9 cellular contexts compared by ENCODE assay signal in genomic region chr3:56862352-56863062, GRCh38.
DNase-seq lines count a peak whose midpoint lies in the region; ATAC-seq lines count a peak whose summit lies in the region.
"Had no signal": no experiment of that assay in that cellular context is flagged by ENCODE, and none has a peak within 500 bp of the region (broad histone marks: within the 10 kb centered on the region; RNA-seq: fewer than 3 reads in every experiment).

No MANE protein-coding gene starts in this region.

- peak; percentile 46 for DNase-seq in activated naive CD4-positive, alpha-beta T cell treated with anti-CD3 and anti-CD28 coated beads for 36 hours
- DNase-seq in activated naive CD4-positive, alpha-beta T cell treated with anti-CD3 and anti-CD28 coated beads, Interleukin-2, amount 10 ng/mL, durations not matched to agents 7 days and 5 days, result no peak
- no peak for DNase-seq in T-cell
- DNase-seq in fibroblast of the conjunctiva (ENCODE audit: low read depth), result peak; percentile 8
- DNase-seq in stimulated activated effector memory CD8-positive, alpha-beta T cell treated with anti-CD3 and anti-CD28 coated beads, Interleukin-12 subunit alpha, Interleukin-12 subunit beta, amount 100 ng/mL, for 72 hours (ENCODE audit: low spot score in 2 of 2), result peak in 1 of 2 donors; percentile 58
- no peak for DNase-seq in activated CD4-positive, alpha-beta T cell treated with anti-CD3 and anti-CD28 coated beads, Interleukin-2, amount 50 U/mL, for 48 hours
- DNase-seq: SJCRH30 had no signal

- H3K36me3 Mint-ChIP-seq in activated naive CD4-positive, alpha-beta T cell treated with anti-CD3 and anti-CD28 coated beads for 36 hours (ENCODE audit: low read depth), result no peaks in the 10 kb centered on the region
- H3K36me3 Mint-ChIP-seq in activated naive CD4-positive, alpha-beta T cell treated with anti-CD3 and anti-CD28 coated beads, Interleukin-2, amount 10 ng/mL, durations not matched to agents 7 days and 5 days, result peaks cover 15% of the 10 kb centered on the region
- peaks cover 14% of the 10 kb centered on the region for H3K36me3 Mint-ChIP-seq in T-cell
- peaks cover 7% of the 10 kb centered on the region for H3K36me3 Mint-ChIP-seq in stimulated activated effector memory CD8-positive, alpha-beta T cell treated with anti-CD3 and anti-CD28 coated beads, Interleukin-12 subunit alpha, Interleukin-12 subunit beta, amount 100 ng/mL, for 72 hours

- POLR2A ChIA-PET in T-cell (lab: Charles Lee), result interaction anchor here in 1 of 2 donors (0.6 kb wide), 1 partner anchor 74 kb away, joined by 5 read pairs; no protein-coding TSS in a partner anchor

- ATAC-seq in T-cell (replicated peaks in 1 of 4) (peak in 1 of 4 experiments; percentile 37), GM18870 (IDR thresholded peaks at IDR 0.05; ENCODE audit: unreplicated experiment) (no peak), HG02870 (IDR thresholded peaks at IDR 0.05; ENCODE audit: unreplicated experiment) (no peak)
- peak; percentile 90 for ATAC-seq in stimulated activated effector memory CD8-positive, alpha-beta T cell treated with anti-CD3 and anti-CD28 coated beads, Interleukin-12 subunit alpha, Interleukin-12 subunit beta, amount 100 ng/mL, for 72 hours

- intact Hi-C loops in activated naive CD4-positive, alpha-beta T cell treated with anti-CD3 and anti-CD28 coated beads for 36 hours (cut with micrococcal nuclease), result loop anchor here (1.0 kb wide), 3 partner anchors 72 to 118 kb away; no protein-coding TSS in a partner anchor

- H3K4me3 Mint-ChIP-seq in activated naive CD4-positive, alpha-beta T cell treated with anti-CD3 and anti-CD28 coated beads for 36 hours, result no peak overlapping the region
- no peak overlapping the region for H3K4me3 Mint-ChIP-seq in activated naive CD4-positive, alpha-beta T cell treated with anti-CD3 and anti-CD28 coated beads, Interleukin-2, amount 10 ng/mL, durations not matched to agents 7 days and 5 days
- H3K4me3 Mint-ChIP-seq in T-cell, result no peak overlapping the region
- peak overlapping the region; percentile 31 for H3K4me3 Mint-ChIP-seq in stimulated activated effector memory CD8-positive, alpha-beta T cell treated with anti-CD3 and anti-CD28 coated beads, Interleukin-12 subunit alpha, Interleukin-12 subunit beta, amount 100 ng/mL, for 72 hours

- CTCF ChIA-PET in activated naive CD4-positive, alpha-beta T cell treated with anti-CD3 and anti-CD28 coated beads for 36 hours (lab: Charles Lee), result interaction anchor here (1.1 to 2.1 kb wide), 4 partner anchors 23 to 62 kb away, joined by 3 to 6 read pairs (median 4); no protein-coding TSS in a partner anchor
- CTCF ChIA-PET in activated naive CD4-positive, alpha-beta T cell treated with anti-CD3 and anti-CD28 coated beads, Interleukin-2, amount 10 ng/mL, durations not matched to agents 7 days and 5 days (lab: Charles Lee), result interaction anchor here (1.0 to 2.0 kb wide), 5 partner anchors 8 to 133 kb away, joined by 3 to 6 read pairs (median 3); no protein-coding TSS in a partner anchor
- CTCF ChIA-PET in T-cell (lab: Charles Lee), result interaction anchor here in 1 of 2 donors (1.0 kb wide), 1 partner anchor 54 kb away, joined by 3 read pairs; no protein-coding TSS in a partner anchor

- no peaks in the 10 kb centered on the region for H3K9me3 Mint-ChIP-seq in activated naive CD4-positive, alpha-beta T cell treated with anti-CD3 and anti-CD28 coated beads for 36 hours
- H3K9me3 Mint-ChIP-seq in activated naive CD4-positive, alpha-beta T cell treated with anti-CD3 and anti-CD28 coated beads, Interleukin-2, amount 10 ng/mL, durations not matched to agents 7 days and 5 days, result no peaks in the 10 kb centered on the region
- H3K9me3 Mint-ChIP-seq in T-cell, result no peaks in the 10 kb centered on the region
- H3K9me3 Mint-ChIP-seq in stimulated activated effector memory CD8-positive, alpha-beta T cell treated with anti-CD3 and anti-CD28 coated beads, Interleukin-12 subunit alpha, Interleukin-12 subunit beta, amount 100 ng/mL, for 72 hours, result peaks cover 3% of the 10 kb centered on the region

- H3K27me3 Mint-ChIP-seq in activated naive CD4-positive, alpha-beta T cell treated with anti-CD3 and anti-CD28 coated beads for 36 hours (ENCODE audit: low read depth), result no peaks in the 10 kb centered on the region
- no peaks in the 10 kb centered on the region for H3K27me3 Mint-ChIP-seq in activated naive CD4-positive, alpha-beta T cell treated with anti-CD3 and anti-CD28 coated beads, Interleukin-2, amount 10 ng/mL, durations not matched to agents 7 days and 5 days
- no peaks in the 10 kb centered on the region for H3K27me3 Mint-ChIP-seq in T-cell

- peak overlapping the region; percentile 76 for H3K27ac Mint-ChIP-seq in activated naive CD4-positive, alpha-beta T cell treated with anti-CD3 and anti-CD28 coated beads for 36 hours
- H3K27ac Mint-ChIP-seq in activated naive CD4-positive, alpha-beta T cell treated with anti-CD3 and anti-CD28 coated beads, Interleukin-2, amount 10 ng/mL, durations not matched to agents 7 days and 5 days, result no peak overlapping the region
- peak overlapping the region; percentile 47 to 80 for H3K27ac Mint-ChIP-seq in T-cell
- peak overlapping the region; percentile 29 for H3K27ac Mint-ChIP-seq in stimulated activated effector memory CD8-positive, alpha-beta T cell treated with anti-CD3 and anti-CD28 coated beads, Interleukin-12 subunit alpha, Interleukin-12 subunit beta, amount 100 ng/mL, for 72 hours

- peaks cover 73% of the 10 kb centered on the region for H3K4me1 Mint-ChIP-seq in activated naive CD4-positive, alpha-beta T cell treated with anti-CD3 and anti-CD28 coated beads for 36 hours (ENCODE audit: low read depth)
- H3K4me1 Mint-ChIP-seq in activated naive CD4-positive, alpha-beta T cell treated with anti-CD3 and anti-CD28 coated beads, Interleukin-2, amount 10 ng/mL, durations not matched to agents 7 days and 5 days, result peaks cover 51% of the 10 kb centered on the region
- peaks cover 74 to 84% (median 74%) of the 10 kb centered on the region in 3 donors for H3K4me1 Mint-ChIP-seq in T-cell
- peaks cover 68% of the 10 kb centered on the region for H3K4me1 Mint-ChIP-seq in stimulated activated effector memory CD8-positive, alpha-beta T cell treated with anti-CD3 and anti-CD28 coated beads, Interleukin-12 subunit alpha, Interleukin-12 subunit beta, amount 100 ng/mL, for 72 hours

Comparison
In these comparisons a context has a peak if more than half of its experiments do, and no peak if none do; other contexts are left out.
1. DNase-seq: peak in activated naive CD4-positive, alpha-beta T cell treated with anti-CD3 and anti-CD28 coated beads for 36 hours (single experiment) and fibroblast of the conjunctiva (single experiment); none in activated naive CD4-positive, alpha-beta T cell treated with anti-CD3 and anti-CD28 coated beads, Interleukin-2, amount 10 ng/mL, durations not matched to agents 7 days and 5 days (single experiment), T-cell (0 of 34) and activated CD4-positive, alpha-beta T cell treated with anti-CD3 and anti-CD28 coated beads, Interleukin-2, amount 50 U/mL, for 48 hours (0 of 2).